In the genomic region with DNA sequence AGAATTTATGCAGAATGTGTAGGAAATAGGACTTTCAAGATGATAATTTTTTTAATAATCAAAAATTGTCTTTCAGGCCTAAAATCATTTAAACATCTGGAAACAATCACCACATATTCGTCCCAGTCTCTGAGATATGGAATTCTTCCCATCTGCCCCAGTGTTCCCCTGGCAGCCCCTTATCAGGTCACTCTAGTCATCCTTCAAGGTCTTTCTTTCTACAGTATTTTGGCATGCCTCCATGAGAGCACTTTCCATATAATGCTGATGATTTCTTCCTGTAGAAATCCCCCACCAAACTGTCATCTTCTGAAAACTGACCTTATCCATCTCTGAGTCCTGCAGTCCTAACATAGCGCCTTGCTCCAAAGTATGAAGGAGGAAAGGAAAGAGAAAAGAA, we compare ENCODE assay signal across 24 cellular contexts.
"Had no signal": no experiment of that assay in that cellular context is flagged by ENCODE, and none has a peak within 500 bp of the region (broad histone marks: within the 10 kb centered on the region; RNA-seq: fewer than 3 reads in every experiment).

No MANE protein-coding gene starts in this region.

- H3K36me3 ChIP-seq: ascending aorta, cardiac muscle cell, colonic mucosa had no signal

- H3K9me3 ChIP-seq: ascending aorta, colonic mucosa had no signal

- H3K4me1 Mint-ChIP-seq: activated CD4-positive, alpha-beta T cell treated with anti-CD3 and anti-CD28 coated beads, Interleukin-2, amount 10 ng/mL, durations not matched to agents 24 days and 14 days; activated naive CD8-positive, alpha-beta T cell treated with anti-CD3 and anti-CD28 coated beads for 36 hours; activated T-helper 17 cell treated with anti-CD3 and anti-CD28 coated beads, Interleukin-2, amount 50 U/mL, for 72 hours; central memory CD8-positive, alpha-beta T cell had no signal

- H3K27ac ChIP-seq: ascending aorta, cardiac muscle cell, colonic mucosa, PC-9 had no signal

- H2AFZ ChIP-seq: PC-9 had no signal

- H3K4me1 ChIP-seq: ascending aorta, colonic mucosa had no signal

- H3K4me3 Mint-ChIP-seq: activated CD4-positive, alpha-beta T cell treated with anti-CD3 and anti-CD28 coated beads, Interleukin-2, amount 10 ng/mL, durations not matched to agents 24 days and 14 days; activated CD8-positive, alpha-beta T cell treated with anti-CD3 and anti-CD28 coated beads for 36 hours; activated naive CD8-positive, alpha-beta T cell treated with anti-CD3 and anti-CD28 coated beads for 36 hours; activated T-cell treated with anti-CD3 and anti-CD28 coated beads, Interleukin-2, amount 50 U/mL, for 72 hours; activated T-helper 17 cell treated with anti-CD3 and anti-CD28 coated beads, Interleukin-2, amount 50 U/mL, for 72 hours; central memory CD8-positive, alpha-beta T cell; T-helper 1 cell treated with Interleukin-12 subunit alpha and Interleukin-12 subunit beta and Interleukin-4 antibody, amounts not matched to agents 30 μg/mL and 1 μg/mL, for 36 hours; T-helper 2 cell treated with Interferon-gamma antibody and Interleukin-4, amounts not matched to agents 5 μg/mL and 100 μg/mL, for 36 hours had no signal

- H3K9me3 Mint-ChIP-seq: activated CD4-positive, alpha-beta T cell treated with anti-CD3 and anti-CD28 coated beads, Interleukin-2, amount 10 ng/mL, durations not matched to agents 24 days and 14 days; activated CD8-positive, alpha-beta T cell treated with anti-CD3 and anti-CD28 coated beads for 36 hours; activated naive CD8-positive, alpha-beta T cell treated with anti-CD3 and anti-CD28 coated beads for 36 hours; activated T-cell treated with anti-CD3 and anti-CD28 coated beads, Interleukin-2, amount 50 U/mL, for 72 hours; activated T-helper 17 cell treated with anti-CD3 and anti-CD28 coated beads, Interleukin-2, amount 50 U/mL, for 72 hours; central memory CD8-positive, alpha-beta T cell; T-helper 1 cell treated with Interleukin-12 subunit alpha and Interleukin-12 subunit beta and Interleukin-4 antibody, amounts not matched to agents 30 μg/mL and 1 μg/mL, for 36 hours; T-helper 2 cell treated with Interferon-gamma antibody and Interleukin-4, amounts not matched to agents 5 μg/mL and 100 μg/mL, for 36 hours had no signal

- H3K36me3 Mint-ChIP-seq: activated naive CD8-positive, alpha-beta T cell treated with anti-CD3 and anti-CD28 coated beads for 36 hours had no signal

- H3K4me3 ChIP-seq: ascending aorta, cardiac muscle cell, colonic mucosa, PC-9 had no signal

- DNase-seq: activated CD4-positive, alpha-beta T cell treated with anti-CD3 and anti-CD28 coated beads, Interleukin-2, amount 10 ng/mL, durations not matched to agents 24 days and 14 days; activated CD4-positive, alpha-beta T cell treated with anti-CD3 and anti-CD28 coated beads, Interleukin-2, amount 50 U/mL, for 4 hours; activated CD8-positive, alpha-beta T cell treated with anti-CD3 and anti-CD28 coated beads for 36 hours; activated effector memory CD4-positive, alpha-beta T cell treated with anti-CD3 and anti-CD28 coated beads, Interleukin-2, amount 50 U/mL, for 16 hours; activated naive CD4-positive, alpha-beta T cell; activated naive CD4-positive, alpha-beta T cell treated with anti-CD3 and anti-CD28 coated beads, Interleukin-2, amount 50 U/mL, for 16 hours; activated naive CD8-positive, alpha-beta T cell treated with anti-CD3 and anti-CD28 coated beads for 36 hours; activated T-cell treated with anti-CD3 and anti-CD28 coated beads, Interleukin-2, amount 50 U/mL, for 1 hour; activated T-cell treated with anti-CD3 and anti-CD28 coated beads, Interleukin-2, amount 50 U/mL, for 72 hours; amygdala; colonic mucosa; NCI-H1417 treated with DMSO at 0.1 percent for 48 hours; NCI-H1930; NCI-H226; NCI-H446 treated with DMSO at 0.1 percent for 48 hours; NCI-H524; PC-9; Right ventricle myocardium superior had no signal

- H3K4me2 ChIP-seq: PC-9 had no signal

- H3K27me3 ChIP-seq: ascending aorta, cardiac muscle cell, colonic mucosa had no signal

- H3K27me3 Mint-ChIP-seq: activated CD4-positive, alpha-beta T cell treated with anti-CD3 and anti-CD28 coated beads, Interleukin-2, amount 10 ng/mL, durations not matched to agents 24 days and 14 days; activated naive CD8-positive, alpha-beta T cell treated with anti-CD3 and anti-CD28 coated beads for 36 hours; central memory CD8-positive, alpha-beta T cell had no signal

- H3K27ac Mint-ChIP-seq: activated CD4-positive, alpha-beta T cell treated with anti-CD3 and anti-CD28 coated beads, Interleukin-2, amount 10 ng/mL, durations not matched to agents 24 days and 14 days; activated CD8-positive, alpha-beta T cell treated with anti-CD3 and anti-CD28 coated beads for 36 hours; activated naive CD8-positive, alpha-beta T cell treated with anti-CD3 and anti-CD28 coated beads for 36 hours; activated T-cell treated with anti-CD3 and anti-CD28 coated beads, Interleukin-2, amount 50 U/mL, for 72 hours; activated T-helper 17 cell treated with anti-CD3 and anti-CD28 coated beads, Interleukin-2, amount 50 U/mL, for 72 hours; T-helper 1 cell treated with Interleukin-12 subunit alpha and Interleukin-12 subunit beta and Interleukin-4 antibody, amounts not matched to agents 30 μg/mL and 1 μg/mL, for 36 hours; T-helper 2 cell treated with Interferon-gamma antibody and Interleukin-4, amounts not matched to agents 5 μg/mL and 100 μg/mL, for 36 hours had no signal

- ATAC-seq: activated CD8-positive, alpha-beta T cell treated with anti-CD3 and anti-CD28 coated beads for 36 hours; activated T-cell treated with anti-CD3 and anti-CD28 coated beads, Interleukin-2, amount 50 U/mL, for 72 hours; activated T-helper 17 cell treated with anti-CD3 and anti-CD28 coated beads, Interleukin-2, amount 50 U/mL, for 72 hours had no signal
